ENCODE assay signal across 27 cellular contexts in the genomic region with DNA sequence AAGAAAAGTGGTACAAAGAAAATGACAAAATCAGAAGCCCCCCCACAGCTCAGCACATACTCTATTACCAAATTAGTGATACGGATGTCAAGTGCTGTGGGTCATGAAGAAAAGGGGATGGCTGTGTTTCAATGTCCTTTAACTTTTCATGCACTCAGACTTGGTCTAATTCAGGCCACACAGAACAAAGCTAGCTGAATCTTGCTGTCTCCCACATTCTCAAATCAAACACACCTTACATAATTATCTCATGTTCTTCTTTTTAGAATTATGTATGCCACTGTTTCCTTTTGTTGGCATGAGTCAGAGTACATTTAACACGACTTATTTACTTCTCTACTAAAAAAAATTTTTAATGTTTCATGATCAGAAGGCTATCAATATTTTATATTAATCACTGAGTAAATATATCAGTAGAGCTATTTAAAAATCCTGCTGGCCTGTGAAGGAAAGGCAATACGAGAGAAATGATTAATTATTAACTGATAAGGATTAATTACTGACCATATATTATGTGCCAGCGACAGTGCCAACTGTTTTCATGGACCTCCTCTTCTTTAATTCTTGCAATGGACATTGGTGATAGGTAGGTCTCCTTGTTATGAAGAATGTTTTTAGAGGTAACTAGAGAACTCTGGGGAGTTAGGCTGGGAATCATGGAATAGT.
DNase-seq lines count a peak whose midpoint lies in the region; ATAC-seq, FAIRE-seq and TF ChIP-seq lines count a peak whose summit lies in the region.
"Had no signal": no experiment of that assay in that cellular context is flagged by ENCODE, and none has a peak within 500 bp of the region (broad histone marks: within the 10 kb centered on the region; RNA-seq: fewer than 3 reads in every experiment).

No MANE protein-coding gene starts in this region.

- H3K27me3 Mint-ChIP-seq in neural progenitor cell (ENCODE audit: insufficient read depth, low read depth), result no peaks in the 10 kb centered on the region
- H3K27me3 Mint-ChIP-seq: CD4-positive, alpha-beta memory T cell; CD4-positive, CD25-positive, alpha-beta regulatory T cell; CD8-positive, alpha-beta memory T cell had no signal

- no peak overlapping the region for H3K27ac Mint-ChIP-seq in neural progenitor cell
- H3K27ac Mint-ChIP-seq: CD14-positive monocyte; CD4-positive, alpha-beta memory T cell; CD4-positive, CD25-positive, alpha-beta regulatory T cell; CD8-positive, alpha-beta memory T cell had no signal

- H3K4me1 ChIP-seq in body of pancreas, result peaks cover 16% of the 10 kb centered on the region
- peaks cover 7 to 13% (median 12%) of the 10 kb centered on the region in 3 donors for H3K4me1 ChIP-seq in pancreas
- no peaks in the 10 kb centered on the region for H3K4me1 ChIP-seq in neural progenitor cell
- H3K4me1 ChIP-seq: BE2C, BLaER1 had no signal

- intact Hi-C loops in body of pancreas (cut with DNase I), result no loop called here
- intact Hi-C loops in pancreas (cut with DNase I), result no loop called here

- no peak for FAIRE-seq in pancreas (lab: Jason Lieb, UNC)
- FAIRE-seq in D721Med (lab: Jason Lieb, UNC), result no peak
- FAIRE-seq: A204.1, GM12891, GM19239 had no signal

- peak overlapping the region in 2 of 4 donors; percentile 36 to 44 for H3K27ac ChIP-seq in body of pancreas
- no peak overlapping the region for H3K27ac ChIP-seq in pancreas
- H3K27ac ChIP-seq in neural progenitor cell, result no peak overlapping the region
- H3K27ac ChIP-seq: BLaER1 had no signal

- H3K4me3 ChIP-seq in body of pancreas (no peak overlapping the region), pancreas (no peak overlapping the region), neural progenitor cell (no peak overlapping the region)
- H3K4me3 ChIP-seq: BLaER1 had no signal

- H2AFZ ChIP-seq in neural progenitor cell (replicated peaks), result no peak overlapping the region

- no peak overlapping the region for H3K4me2 ChIP-seq in neural progenitor cell
- H3K4me2 ChIP-seq: BLaER1 had no signal

- H3F3A ChIP-seq in neural progenitor cell (ENCODE audit: low read depth), result peaks cover 10% of the 10 kb centered on the region

- 26 to 30% methylated on average over 4 of the region's 4 CpGs for WGBS in body of pancreas, 2 donors
- WGBS in pancreas, 2 donors, result 23 to 30% methylated on average over 4 of the region's 4 CpGs

- ATAC-seq in body of pancreas, result peak; percentile 73
- ATAC-seq in pancreas, result peak; percentile 37 to 83 (median 68)
- ATAC-seq in omental fat pad (ENCODE audit: low FRiP score), result no peak

- H3K4me1 Mint-ChIP-seq in neural progenitor cell, result no peaks in the 10 kb centered on the region
- H3K4me1 Mint-ChIP-seq: CD14-positive monocyte; CD4-positive, alpha-beta memory T cell; CD4-positive, CD25-positive, alpha-beta regulatory T cell; CD8-positive, alpha-beta memory T cell had no signal

- peaks cover 0 to 7% (median 0%) of the 10 kb centered on the region in 3 donors for H3K9me3 ChIP-seq in body of pancreas
- no peaks in the 10 kb centered on the region for H3K9me3 ChIP-seq in pancreas
- H3K9me3 ChIP-seq in neural progenitor cell (ENCODE audit: low read depth), result no peaks in the 10 kb centered on the region
- H3K9me3 ChIP-seq: BE2C, BLaER1 had no signal

- DNase-seq in DMS53 (lab: John Stamatoyannopoulos, UW), result peak; percentile 29
- no peak for DNase-seq in DMS53 treated with DMSO at 0.1 percent for 48 hours (lab: John Stamatoyannopoulos, UW; ENCODE audit: unreplicated experiment)
- DNase-seq in body of pancreas, result peak in 1 of 4 donors; percentile 16
- DNase-seq in pancreas, result no peak
- DNase-seq in D721Med (ENCODE audit: insufficient read length, low spot score), result no peak
- no peak for DNase-seq in omental fat pad (ENCODE audit: low spot score)
- DNase-seq in neural progenitor cell (ENCODE audit: low spot score), result no peak
- DNase-seq: 8988T; ACHN; BE2C; C1 segment of cervical spinal cord; Calu3; CD4-positive, alpha-beta memory T cell; CD4-positive, CD25-positive, alpha-beta regulatory T cell; CD8-positive, alpha-beta memory T cell; COR-L47; DMS 273 treated with DMSO at 0.1 percent for 48 hours; DMS153; DMS79; DND-41; EL; GDM1 had no signal

- H3K9ac ChIP-seq in neural progenitor cell, result no peak overlapping the region
- H3K9ac ChIP-seq: BLaER1 had no signal

- H3K27me3 ChIP-seq in body of pancreas, result no peaks in the 10 kb centered on the region
- no peaks in the 10 kb centered on the region for H3K27me3 ChIP-seq in pancreas
- no peaks in the 10 kb centered on the region for H3K27me3 ChIP-seq in neural progenitor cell
- H3K27me3 ChIP-seq: BE2C, BLaER1 had no signal

- H3K9me3 Mint-ChIP-seq in neural progenitor cell, result peaks cover 4% of the 10 kb centered on the region

- no peaks in the 10 kb centered on the region for H3K36me3 ChIP-seq in body of pancreas (replicated peaks in 1 of 2; ENCODE audit: insufficient read depth in 1 of 2, low read depth in 2 of 2)
- no peaks in the 10 kb centered on the region for H3K36me3 ChIP-seq in pancreas
- no peaks in the 10 kb centered on the region for H3K36me3 ChIP-seq in neural progenitor cell
- H3K36me3 ChIP-seq: BE2C, BLaER1 had no signal

- H4K20me1 ChIP-seq in neural progenitor cell (ENCODE audit: low read depth), result no peaks in the 10 kb centered on the region
- H4K20me1 ChIP-seq: BLaER1 had no signal

- no peaks in the 10 kb centered on the region for H3K36me3 Mint-ChIP-seq in neural progenitor cell
- H3K36me3 Mint-ChIP-seq: CD14-positive monocyte; CD4-positive, alpha-beta memory T cell had no signal

- H3K79me2 ChIP-seq in neural progenitor cell (ENCODE audit: low read depth), result no peaks in the 10 kb centered on the region

- H3K4me3 Mint-ChIP-seq in neural progenitor cell, result no peak overlapping the region
- H3K4me3 Mint-ChIP-seq: CD14-positive monocyte; CD4-positive, alpha-beta memory T cell; CD4-positive, CD25-positive, alpha-beta regulatory T cell; CD8-positive, alpha-beta memory T cell had no signal

- TF ChIP-seq CTCF in body of pancreas (IDR thresholded peaks at IDR 0.05), result peak in 4 of 7 experiments; percentile 12 to 26 (median 18)
- TF ChIP-seq CTCF in pancreas (IDR thresholded peaks at IDR 0.05), result no peak
- no peak for TF ChIP-seq CTCF in D721Med (IDR thresholded peaks at IDR 0.05; ENCODE audit: insufficient read depth, missing control alignments)
- TF ChIP-seq CTCF in omental fat pad (IDR thresholded peaks at IDR 0.05), result no peak
- TF ChIP-seq CTCF in neural progenitor cell (IDR thresholded peaks at IDR 0.05), result no peak

- no peak for TF ChIP-seq POLR2A in body of pancreas (IDR thresholded peaks at IDR 0.05)

Comparison
In these comparisons a context has a peak if more than half of its experiments do, and no peak if none do; other contexts are left out.
1. CTCF ChIP-seq: peak in body of pancreas (4 of 7); none in pancreas (0 of 4), D721Med (single experiment), omental fat pad (0 of 3) and neural progenitor cell (single experiment).